ENCODE assay signal across 13 cellular contexts in genomic region chr11:63599211-63600122, GRCh38. TPM values are rescaled to one million over a fixed set of nuclear protein-coding genes. Genes with fewer than 3 reads are reported as not detected.
DNase-seq lines count a peak whose midpoint lies in the region; ATAC-seq and TF ChIP-seq lines count a peak whose summit lies in the region.
"Had no signal": no experiment of that assay in that cellular context is flagged by ENCODE, and none has a peak within 500 bp of the region (broad histone marks: within the 10 kb centered on the region; RNA-seq: fewer than 3 reads in every experiment).

No MANE protein-coding gene starts in this region.

- H3K4me1 ChIP-seq in heart right ventricle (peaks cover 0 to 27% (median 22%) of the 10 kb centered on the region in 9 donors), MM.1S (ENCODE audit: low read length) (no peaks in the 10 kb centered on the region; the same call in 1 of the 2 replicates)

- H4K20me1 ChIP-seq in MM.1S (ENCODE audit: insufficient read depth, low read length) = no peaks in the 10 kb centered on the region

- no peak overlapping the region for H3K27ac ChIP-seq in heart right ventricle
- no peak overlapping the region for H3K27ac ChIP-seq in MM.1S (ENCODE audit: low read length)
- H3K27ac ChIP-seq: right lobe of liver had no signal

- no peaks in the 10 kb centered on the region for H3K27me3 ChIP-seq in heart right ventricle
- no peaks in the 10 kb centered on the region for H3K27me3 ChIP-seq in MM.1S (replicated peaks; ENCODE audit: insufficient read depth, low read length)
- H3K27me3 ChIP-seq: right lobe of liver had no signal

- H3K79me2 ChIP-seq in MM.1S (ENCODE audit: low read length) = no peaks in the 10 kb centered on the region

- H3K4me3 ChIP-seq in heart right ventricle (no peak overlapping the region), MM.1S (ENCODE audit: low read length) (no peak overlapping the region)
- H3K4me3 ChIP-seq: right lobe of liver had no signal

- no peak overlapping the region for H3K9ac ChIP-seq in MM.1S (ENCODE audit: low read length)

- no peak for TF ChIP-seq CTCF in heart right ventricle (IDR thresholded peaks at IDR 0.05)
- no peak for TF ChIP-seq CTCF in MM.1S (IDR thresholded peaks at IDR 0.05; ENCODE audit: low read length)

- H3K9me3 ChIP-seq in heart right ventricle (no peaks in the 10 kb centered on the region), MM.1S (replicated peaks; ENCODE audit: insufficient read depth, low read length) (no peaks in the 10 kb centered on the region)
- H3K9me3 ChIP-seq: right lobe of liver had no signal

- ATAC-seq in left cardiac atrium = peak; percentile 10 to 31
- no peak for ATAC-seq in heart right ventricle
- no peak for ATAC-seq in HG03342 (IDR thresholded peaks at IDR 0.05; ENCODE audit: unreplicated experiment)

- intact Hi-C loops in left cardiac atrium (cut with DNase I) (no loop called here), heart right ventricle (cut with DNase I) (no loop called here)

- no peak overlapping the region for H2AFZ ChIP-seq in MM.1S (ENCODE audit: low read length)

- no peak overlapping the region for H3K4me2 ChIP-seq in MM.1S (ENCODE audit: low read depth, low read length)

- H3F3A ChIP-seq in MM.1S (ENCODE audit: insufficient read depth, low read length) = no peaks in the 10 kb centered on the region

- H3K36me3 ChIP-seq in heart right ventricle (peaks cover 0 to 40% (median 14%) of the 10 kb centered on the region in 9 donors), MM.1S (replicated peaks; ENCODE audit: insufficient read depth, low read length) (no peaks in the 10 kb centered on the region)

- 84% methylated on average over 7 of the region's 7 CpGs for whole genome bisulfite sequencing in heart right ventricle, 2 donors

- no peaks in the 10 kb centered on the region for H3K9me2 ChIP-seq in MM.1S (replicated peaks; ENCODE audit: insufficient read depth, low read length)

- no peak for DNase-seq in left cardiac atrium
- no peak for DNase-seq in heart right ventricle
- peak; percentile 85 for DNase-seq in amniotic epithelial cell (ENCODE audit: low read depth)
- peak; percentile 52 for DNase-seq in iPS-NIHi7 (ENCODE audit: extremely low spot score)
- DNase-seq in cerebellar nuclear complex (lab: John Stamatoyannopoulos, UW) = no peak
- no peak for DNase-seq in MM.1S
- no peak for DNase-seq in NOMO-1 treated with DMSO at 0.1 percent for 48 hours (lab: John Stamatoyannopoulos, UW; ENCODE audit: unreplicated experiment)
- DNase-seq: activated T-cell treated with anti-CD3 and anti-CD28 coated beads, Interleukin-2, amount 50 U/mL, for 24 hours; NCI-H1048; right lobe of liver had no signal

RNA-seq across cellular contexts. Expression of gene PLAAT3, which starts 14.8 kb away (rescaled TPM):
- total RNA-seq in left cardiac atrium (100 to 1,000 TPM; 156 to 173 TPM), heart right ventricle (100 to 1,000 TPM in 9 of 10 donors, 10 to 100 TPM in 1; 82.8 to 211 (median 137) TPM)
- polyA plus RNA-seq in heart right ventricle = 100 to 1,000 TPM; 118 to 159 TPM

RNA-seq across cellular contexts. Expression of gene PLAAT2, which starts 36.3 kb away (rescaled TPM):
- total RNA-seq in left cardiac atrium (under 1 TPM; 0.32 to 0.47 TPM), heart right ventricle (1 to 10 TPM in 1 of 10 donors, under 1 TPM in 1, not detected in 8; 0.35 to 3.7 TPM)
- not detected for polyA plus RNA-seq in heart right ventricle
- total RNA-seq: B cell, frontal cortex had no signal

Comparison
In these comparisons a context has a peak if more than half of its experiments do, and no peak if none do; other contexts are left out.
1. ATAC-seq: peak in left cardiac atrium (2 of 2); none in heart right ventricle (0 of 8) and HG03342 (single experiment).
2. DNase-seq: peak in amniotic epithelial cell (single experiment) and iPS-NIHi7 (single experiment); none in left cardiac atrium (single experiment), heart right ventricle (0 of 2), cerebellar nuclear complex (0 of 2), MM.1S (single experiment) and NOMO-1 treated with DMSO at 0.1 percent for 48 hours (single experiment).